In the genomic region with DNA sequence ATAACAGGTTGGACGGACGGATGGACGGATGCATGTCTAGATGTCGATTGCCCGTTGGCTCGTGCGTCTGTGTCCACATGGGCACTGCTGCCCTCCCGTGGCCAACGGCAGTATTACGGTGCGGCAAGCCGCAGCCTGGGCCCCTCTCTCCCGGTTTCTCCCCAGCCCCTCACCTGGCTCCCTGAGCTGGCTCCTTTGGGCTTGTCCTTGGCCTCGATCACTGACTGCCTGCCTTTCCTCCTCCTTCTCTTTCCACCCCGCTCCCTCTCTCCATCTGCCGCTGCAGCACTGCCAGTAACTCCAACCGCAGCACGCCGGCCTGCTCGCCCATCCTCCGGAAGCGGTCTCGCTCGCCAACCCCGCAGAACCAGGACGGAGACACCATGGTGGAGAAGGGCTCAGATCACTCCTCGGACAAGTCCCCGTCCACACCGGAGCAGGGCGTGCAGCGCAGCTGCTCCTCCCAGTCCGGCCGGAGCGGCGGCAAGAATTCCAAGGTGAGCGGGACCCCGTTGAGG, we compare ENCODE assay signal across 8 cellular contexts.
DNase-seq lines count a peak whose midpoint lies in the region; ATAC-seq and TF ChIP-seq lines count a peak whose summit lies in the region.

No MANE protein-coding gene starts in this region.

- DNase-seq in NCI-H524 (lab: John Stamatoyannopoulos, UW) (peak; percentile 13 to 61), NCI-H524 treated with DMSO at 0.1 percent for 48 hours (lab: John Stamatoyannopoulos, UW) (no peak), NCI-H774 (lab: John Stamatoyannopoulos, UW) (peak; percentile 34), activated T-cell treated with anti-CD3 and anti-CD28 coated beads for 24 hours (ENCODE audit: low read depth) (peak; percentile 51), endothelial cell (ENCODE audit: low spot score) (peak; percentile 91), mucosa of gallbladder (ENCODE audit: low spot score) (peak; percentile 61)
- peak; percentile 20 to 35 for DNase-seq in stimulated activated CD8-positive, alpha-beta memory T cell treated with anti-CD3 and anti-CD28 coated beads, Interleukin-7, amount 100 ng/mL, for 4 hours (ENCODE audit: low read depth in 2 of 2)

- peaks cover 57% of the 10 kb centered on the region for H3K4me1 Mint-ChIP-seq in endothelial cell (ENCODE audit: unreplicated experiment)

- H3K9me3 Mint-ChIP-seq in endothelial cell (ENCODE audit: unreplicated experiment) = no peaks in the 10 kb centered on the region

- H3K27me3 Mint-ChIP-seq in endothelial cell (ENCODE audit: unreplicated experiment) = peaks cover 14% of the 10 kb centered on the region

- ATAC-seq in HG02938 (IDR thresholded peaks at IDR 0.05; ENCODE audit: unreplicated experiment) = peak; percentile 50

- no peak overlapping the region for H3K4me3 Mint-ChIP-seq in endothelial cell (ENCODE audit: unreplicated experiment)

- no peak overlapping the region for H3K27ac Mint-ChIP-seq in endothelial cell (ENCODE audit: unreplicated experiment)

- peaks cover 11% of the 10 kb centered on the region for H3K36me3 Mint-ChIP-seq in endothelial cell (ENCODE audit: low read depth, unreplicated experiment)

- peak; percentile 90 for TF ChIP-seq CTCF in endothelial cell (IDR thresholded peaks at IDR 0.05; ENCODE audit: unreplicated experiment)
